1 cellular context compared by ENCODE assay signal in genomic region chr19:43651758-43652545, GRCh38.
TF ChIP-seq lines count a peak whose summit lies in the region.

No MANE protein-coding gene starts in this region.

TF ChIP-seq in GM12878, 131 proteins besides CTCF, POLR2A, EP300 and RAD21:
- 0 out of 2 replicates have a peak, but pooled peaks have one; percentile 22 for TF ChIP-seq CBFB (IDR thresholded peaks at IDR 0.05; ENCODE audit: low read depth)
- TF ChIP-seq POLR2AphosphoS2 (IDR thresholded peaks at IDR 0.05; ENCODE audit: low read depth, low read length), result no peak
- TF ChIP-seq SMC3 (IDR thresholded peaks at IDR 0.05; ENCODE audit: borderline replicate concordance, low read length), result peak; percentile 62
- peak; percentile 14; the same call in 1 of the 2 replicates for TF ChIP-seq SPI1 (IDR thresholded peaks at IDR 0.05; ENCODE audit: borderline replicate concordance, insufficient read depth, low read depth, low read length)
- TF ChIP-seq RUNX3 (IDR thresholded peaks at IDR 0.05; ENCODE audit: low read length), result peak; percentile 67; the same call in 1 of the 2 replicates
TF ChIP-seq in GM12878: peak in this region for 4.
